In genomic region chr1:95072117-95072516, GRCh38 we compare ENCODE assay signal across 8 cellular contexts. TPM values are rescaled to one million over a fixed set of nuclear protein-coding genes. Genes with fewer than 3 reads are reported as not detected.
A peak's percentile ranks its signal among the peaks of the same experiment; 100 is the strongest.
DNase-seq lines count a peak whose midpoint lies in the region; TF ChIP-seq lines count a peak whose summit lies in the region.

No MANE protein-coding gene starts in this region.

- TF ChIP-seq CTCF in C4-2B (conservative IDR thresholded peaks at IDR 0.05) (no peak), nephron (IDR thresholded peaks at IDR 0.05; ENCODE audit: unreplicated experiment in 3 of 3) (no peak)

- peak overlapping the region; percentile 85 for H3K27ac ChIP-seq in C4-2B

- peaks cover 16% of the 10 kb centered on the region for H3K4me1 Mint-ChIP-seq in dendritic cell treated with granulocyte-macrophage colony-stimulating factor and Interleukin-4, amounts not matched to agents 40 ng/mL and 50 ng/mL, for 4 days (ENCODE audit: low read depth)
- H3K4me1 Mint-ChIP-seq in nephron, result peaks cover 10% of the 10 kb centered on the region

- H3K27ac Mint-ChIP-seq in dendritic cell treated with granulocyte-macrophage colony-stimulating factor and Interleukin-4, amounts not matched to agents 40 ng/mL and 50 ng/mL, for 4 days, result peak overlapping the region; percentile 97
- H3K27ac Mint-ChIP-seq in nephron, result peak overlapping the region; percentile 99 to 100 (median 99)

- no peaks in the 10 kb centered on the region for H3K9me3 Mint-ChIP-seq in dendritic cell treated with granulocyte-macrophage colony-stimulating factor and Interleukin-4, amounts not matched to agents 40 ng/mL and 50 ng/mL, for 4 days
- no peaks in the 10 kb centered on the region for H3K9me3 Mint-ChIP-seq in nephron

- intact Hi-C loops in dendritic cell treated with granulocyte-macrophage colony-stimulating factor and Interleukin-4, amounts not matched to agents 40 ng/mL and 50 ng/mL, for 4 days (cut with micrococcal nuclease), result no loop called here

- no peak for DNase-seq in Jurkat, Clone E6-1 (ENCODE audit: low read depth, low spot score)
- no peak for DNase-seq in NCI-H187 (lab: John Stamatoyannopoulos, UW)
- DNase-seq in NCI-H1105 treated with DMSO at 0.1 percent for 48 hours (lab: John Stamatoyannopoulos, UW), result no peak
- no peak for DNase-seq in cerebellar nuclear complex (lab: John Stamatoyannopoulos, UW)
- DNase-seq in NCI-H446 (lab: John Stamatoyannopoulos, UW), result no peak

- H3K36me3 Mint-ChIP-seq in dendritic cell treated with granulocyte-macrophage colony-stimulating factor and Interleukin-4, amounts not matched to agents 40 ng/mL and 50 ng/mL, for 4 days (ENCODE audit: low read depth), result peaks cover 13% of the 10 kb centered on the region
- no peaks in the 10 kb centered on the region for H3K36me3 Mint-ChIP-seq in nephron (ENCODE audit: low read depth)

- H3K4me3 ChIP-seq in Jurkat, Clone E6-1 (ENCODE audit: low read length), result peak overlapping the region; percentile 81

- H3K27me3 Mint-ChIP-seq in dendritic cell treated with granulocyte-macrophage colony-stimulating factor and Interleukin-4, amounts not matched to agents 40 ng/mL and 50 ng/mL, for 4 days, result peaks cover 11% of the 10 kb centered on the region
- no peaks in the 10 kb centered on the region for H3K27me3 Mint-ChIP-seq in nephron (ENCODE audit: low read depth)

- H3K4me3 Mint-ChIP-seq in dendritic cell treated with granulocyte-macrophage colony-stimulating factor and Interleukin-4, amounts not matched to agents 40 ng/mL and 50 ng/mL, for 4 days, result peak overlapping the region; percentile 98
- peak overlapping the region; percentile 92 to 97 (median 96) for H3K4me3 Mint-ChIP-seq in nephron

RNA-seq across cellular contexts. Expression of gene ALG14, which starts 0.6 kb away (rescaled TPM):
- polyA plus RNA-seq in Jurkat, Clone E6-1 (2012; ENCODE audit: insufficient read depth, insufficient read length), result 17.3 TPM

RNA-seq across cellular contexts. Expression of gene TLCD4, which starts 45.0 kb away (rescaled TPM):
- polyA plus RNA-seq in Jurkat, Clone E6-1 (2012; ENCODE audit: insufficient read depth, insufficient read length), result not detected
